Comparison of ENCODE assay signal across 9 cellular contexts in the genomic region with DNA sequence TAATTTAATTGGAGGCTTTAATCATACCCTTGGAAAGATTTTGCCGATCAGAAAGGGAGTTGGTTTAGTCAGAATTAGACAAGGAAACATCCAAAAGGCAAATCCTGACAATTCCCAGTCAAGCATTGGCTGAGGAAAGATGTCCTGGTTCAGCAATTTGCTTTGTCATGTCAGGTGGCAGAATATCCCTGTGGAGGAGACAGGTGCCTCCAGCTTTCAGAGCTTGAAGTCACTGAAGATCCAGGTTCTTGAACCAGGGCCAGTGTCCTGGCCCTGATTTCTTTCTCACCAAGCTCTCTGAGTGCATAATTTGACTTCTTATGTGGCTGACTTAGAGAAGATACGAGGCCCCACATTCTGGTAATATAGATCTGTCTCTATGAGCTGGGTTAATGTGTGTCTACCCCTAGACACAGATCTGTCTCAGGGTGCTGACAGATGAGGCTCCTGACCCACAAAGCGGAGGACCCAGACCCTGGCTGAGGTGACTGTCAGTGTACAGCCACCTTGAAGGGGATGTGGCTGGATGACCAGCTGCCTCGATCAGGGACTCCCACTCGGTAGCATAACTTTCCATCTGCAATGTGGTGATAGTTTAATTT.
A peak's percentile ranks its signal among the peaks of the same experiment; 100 is the strongest.
DNase-seq lines count a peak whose midpoint lies in the region; ATAC-seq and TF ChIP-seq lines count a peak whose summit lies in the region.
"Had no signal": no experiment of that assay in that cellular context is flagged by ENCODE, and none has a peak within 500 bp of the region (broad histone marks: within the 10 kb centered on the region; RNA-seq: fewer than 3 reads in every experiment).

No MANE protein-coding gene starts in this region.

- H3K27ac Mint-ChIP-seq in activated naive CD8-positive, alpha-beta T cell treated with anti-CD3 and anti-CD28 coated beads, Interleukin-2, amount 50 U/mL, for 24 hours = peak overlapping the region; percentile 83
- H3K27ac Mint-ChIP-seq in activated naive CD8-positive, alpha-beta T cell treated with anti-CD3 and anti-CD28 coated beads for 36 hours = no peak overlapping the region
- peak overlapping the region; percentile 36 for H3K27ac Mint-ChIP-seq in activated T-helper 17 cell treated with anti-CD3 and anti-CD28 coated beads, Interleukin-2, amount 50 U/mL, for 72 hours
- no peak overlapping the region for H3K27ac Mint-ChIP-seq in activated CD8-positive, alpha-beta T cell treated with anti-CD3 and anti-CD28 coated beads for 36 hours

- no peak overlapping the region for H3K4me3 ChIP-seq in mesenchymal stem cell (ENCODE audit: insufficient read depth in 1 of 2, low read depth in 1 of 2, low read length in 2 of 2)

- H3K36me3 ChIP-seq in mesenchymal stem cell (ENCODE audit: control insufficient read depth in 1 of 2, insufficient read depth in 2 of 2, low read depth in 1 of 2, low read length in 2 of 2) = peaks cover 0 to 3% of the 10 kb centered on the region in 2 experiments
- H3K36me3 ChIP-seq: BE2C had no signal

- peaks cover 3% of the 10 kb centered on the region for H3K27me3 Mint-ChIP-seq in activated naive CD8-positive, alpha-beta T cell treated with anti-CD3 and anti-CD28 coated beads, Interleukin-2, amount 50 U/mL, for 24 hours
- H3K27me3 Mint-ChIP-seq in activated naive CD8-positive, alpha-beta T cell treated with anti-CD3 and anti-CD28 coated beads for 36 hours = peaks cover 4% of the 10 kb centered on the region
- H3K27me3 Mint-ChIP-seq in activated T-helper 17 cell treated with anti-CD3 and anti-CD28 coated beads, Interleukin-2, amount 50 U/mL, for 72 hours = no peaks in the 10 kb centered on the region
- H3K27me3 Mint-ChIP-seq in activated CD8-positive, alpha-beta T cell treated with anti-CD3 and anti-CD28 coated beads for 36 hours = no peaks in the 10 kb centered on the region

- H3K4me3 Mint-ChIP-seq in activated naive CD8-positive, alpha-beta T cell treated with anti-CD3 and anti-CD28 coated beads, Interleukin-2, amount 50 U/mL, for 24 hours = no peak overlapping the region
- no peak overlapping the region for H3K4me3 Mint-ChIP-seq in activated naive CD8-positive, alpha-beta T cell treated with anti-CD3 and anti-CD28 coated beads for 36 hours
- no peak overlapping the region for H3K4me3 Mint-ChIP-seq in activated T-helper 17 cell treated with anti-CD3 and anti-CD28 coated beads, Interleukin-2, amount 50 U/mL, for 72 hours
- no peak overlapping the region for H3K4me3 Mint-ChIP-seq in activated CD8-positive, alpha-beta T cell treated with anti-CD3 and anti-CD28 coated beads for 36 hours
- H3K4me3 Mint-ChIP-seq: CD8-positive, alpha-beta T cell had no signal

- no peak for DNase-seq in activated naive CD8-positive, alpha-beta T cell treated with anti-CD3 and anti-CD28 coated beads, Interleukin-2, amount 50 U/mL, for 24 hours
- no peak for DNase-seq in activated naive CD8-positive, alpha-beta T cell treated with anti-CD3 and anti-CD28 coated beads for 36 hours
- DNase-seq in mesenchymal stem cell = no peak
- DNase-seq in H4 (ENCODE audit: low spot score) = no peak
- no peak for DNase-seq in activated CD8-positive, alpha-beta T cell treated with anti-CD3 and anti-CD28 coated beads for 36 hours
- DNase-seq: CD8-positive, alpha-beta T cell had no signal

- H3K36me3 Mint-ChIP-seq in activated naive CD8-positive, alpha-beta T cell treated with anti-CD3 and anti-CD28 coated beads, Interleukin-2, amount 50 U/mL, for 24 hours (ENCODE audit: low read depth) = no peaks in the 10 kb centered on the region
- no peaks in the 10 kb centered on the region for H3K36me3 Mint-ChIP-seq in activated naive CD8-positive, alpha-beta T cell treated with anti-CD3 and anti-CD28 coated beads for 36 hours
- no peaks in the 10 kb centered on the region for H3K36me3 Mint-ChIP-seq in activated T-helper 17 cell treated with anti-CD3 and anti-CD28 coated beads, Interleukin-2, amount 50 U/mL, for 72 hours (ENCODE audit: low read depth)
- no peaks in the 10 kb centered on the region for H3K36me3 Mint-ChIP-seq in activated CD8-positive, alpha-beta T cell treated with anti-CD3 and anti-CD28 coated beads for 36 hours (ENCODE audit: low read depth)
- H3K36me3 Mint-ChIP-seq: CD8-positive, alpha-beta T cell had no signal

- intact Hi-C loops in activated CD8-positive, alpha-beta T cell treated with anti-CD3 and anti-CD28 coated beads for 36 hours (cut with micrococcal nuclease) = loop anchor here (2.0 to 10.0 kb wide), 3 partner anchors 117 to 687 kb away; a partner anchor contains a TSS

- H2BK120ac ChIP-seq in mesenchymal stem cell (ENCODE audit: low read depth, low read length) = no peak overlapping the region

- no peak overlapping the region for H3K4me2 ChIP-seq in mesenchymal stem cell (ENCODE audit: low read length, poor library complexity, severe bottlenecking)

- no peak overlapping the region for H2AFZ ChIP-seq in mesenchymal stem cell (ENCODE audit: low read depth, low read length)

- no peak for TF ChIP-seq CTCF in activated CD8-positive, alpha-beta T cell treated with anti-CD3 and anti-CD28 coated beads for 36 hours (IDR thresholded peaks at IDR 0.05)

- H3K4ac ChIP-seq in mesenchymal stem cell (ENCODE audit: low read depth in 1 of 2, low read length in 2 of 2) = no peak overlapping the region

- no peaks in the 10 kb centered on the region for H3K9me3 ChIP-seq in mesenchymal stem cell (ENCODE audit: control insufficient read depth, low read length)
- H3K9me3 ChIP-seq: BE2C had no signal

- H3K27ac ChIP-seq in mesenchymal stem cell (ENCODE audit: low read length, poor library complexity, severe bottlenecking) = peak overlapping the region; percentile 76

- no peak for ATAC-seq in activated naive CD8-positive, alpha-beta T cell treated with anti-CD3 and anti-CD28 coated beads, Interleukin-2, amount 50 U/mL, for 24 hours
- no peak for ATAC-seq in activated T-helper 17 cell treated with anti-CD3 and anti-CD28 coated beads, Interleukin-2, amount 50 U/mL, for 72 hours (replicated peaks)
- no peak for ATAC-seq in activated CD8-positive, alpha-beta T cell treated with anti-CD3 and anti-CD28 coated beads for 36 hours
- no peak for ATAC-seq in GM21786 (IDR thresholded peaks at IDR 0.05; ENCODE audit: unreplicated experiment)

- peak overlapping the region; percentile 40 for H2AK5ac ChIP-seq in mesenchymal stem cell (ENCODE audit: low read length, severe bottlenecking)

- POLR2A ChIA-PET in activated CD8-positive, alpha-beta T cell treated with anti-CD3 and anti-CD28 coated beads for 36 hours (lab: Charles Lee) = interaction anchor here (0.8 to 2.3 kb wide), 6 partner anchors 39 to 686 kb away, joined by 3 to 15 read pairs (median 4); a partner anchor contains a TSS

- WGBS in mesenchymal stem cell = 93% methylated on average over 5 of the region's 5 CpGs

- no peak overlapping the region for H3K14ac ChIP-seq in mesenchymal stem cell (ENCODE audit: low read length in 2 of 2)

- H2BK5ac ChIP-seq in mesenchymal stem cell (ENCODE audit: low read depth, low read length, poor library complexity, severe bottlenecking) = no peak overlapping the region

- H3K18ac ChIP-seq in mesenchymal stem cell (ENCODE audit: low read depth in 1 of 2, low read length in 2 of 2) = no peak overlapping the region

- peaks cover 34% of the 10 kb centered on the region for H3K4me1 Mint-ChIP-seq in activated naive CD8-positive, alpha-beta T cell treated with anti-CD3 and anti-CD28 coated beads, Interleukin-2, amount 50 U/mL, for 24 hours
- peaks cover 23% of the 10 kb centered on the region for H3K4me1 Mint-ChIP-seq in activated naive CD8-positive, alpha-beta T cell treated with anti-CD3 and anti-CD28 coated beads for 36 hours
- peaks cover 16% of the 10 kb centered on the region for H3K4me1 Mint-ChIP-seq in activated T-helper 17 cell treated with anti-CD3 and anti-CD28 coated beads, Interleukin-2, amount 50 U/mL, for 72 hours
- peaks cover 22% of the 10 kb centered on the region for H3K4me1 Mint-ChIP-seq in activated CD8-positive, alpha-beta T cell treated with anti-CD3 and anti-CD28 coated beads for 36 hours (ENCODE audit: low read depth)

- H2BK12ac ChIP-seq in mesenchymal stem cell (ENCODE audit: low read length in 2 of 2) = peak overlapping the region in 1 of 2 experiments; percentile 59

- H4K91ac ChIP-seq in mesenchymal stem cell (ENCODE audit: low read length) = no peak overlapping the region

- H3K27me3 ChIP-seq in mesenchymal stem cell (ENCODE audit: control insufficient read depth in 1 of 2, insufficient read depth in 1 of 2, low read length in 2 of 2) = peaks cover 0 to 13% of the 10 kb centered on the region in 2 experiments
- H3K27me3 ChIP-seq: BE2C had no signal

- no peaks in the 10 kb centered on the region for H3K9me3 Mint-ChIP-seq in activated naive CD8-positive, alpha-beta T cell treated with anti-CD3 and anti-CD28 coated beads, Interleukin-2, amount 50 U/mL, for 24 hours
- H3K9me3 Mint-ChIP-seq in activated naive CD8-positive, alpha-beta T cell treated with anti-CD3 and anti-CD28 coated beads for 36 hours = no peaks in the 10 kb centered on the region
- no peaks in the 10 kb centered on the region for H3K9me3 Mint-ChIP-seq in activated T-helper 17 cell treated with anti-CD3 and anti-CD28 coated beads, Interleukin-2, amount 50 U/mL, for 72 hours
- no peaks in the 10 kb centered on the region for H3K9me3 Mint-ChIP-seq in activated CD8-positive, alpha-beta T cell treated with anti-CD3 and anti-CD28 coated beads for 36 hours
- H3K9me3 Mint-ChIP-seq: CD8-positive, alpha-beta T cell had no signal

- no peak overlapping the region for H2BK15ac ChIP-seq in mesenchymal stem cell (ENCODE audit: low read depth, poor library complexity, severe bottlenecking)

- peaks cover 6% of the 10 kb centered on the region for H3K79me1 ChIP-seq in mesenchymal stem cell (replicated peaks; ENCODE audit: low read length, poor library complexity, severe bottlenecking)

- CTCF ChIA-PET in activated CD8-positive, alpha-beta T cell treated with anti-CD3 and anti-CD28 coated beads for 36 hours (lab: Charles Lee) = interaction anchor here (0.7 to 5.5 kb wide), 30 partner anchors 9 to 687 kb away, joined by 3 to 72 read pairs (median 4); a partner anchor contains a TSS

- H4K8ac ChIP-seq in mesenchymal stem cell (ENCODE audit: low read length) = no peak overlapping the region

- peaks cover 7% of the 10 kb centered on the region for H3K4me1 ChIP-seq in mesenchymal stem cell (ENCODE audit: control insufficient read depth, insufficient read depth, low read depth, low read length)

- H3K9ac ChIP-seq in mesenchymal stem cell (ENCODE audit: low read length) = no peak overlapping the region

- H3K23ac ChIP-seq in mesenchymal stem cell (ENCODE audit: low read length in 2 of 2) = no peak overlapping the region

Comparison
In these comparisons a context has a peak if more than half of its experiments do, and no peak if none do; other contexts are left out.
1. H3K27ac Mint-ChIP-seq: peak in activated naive CD8-positive, alpha-beta T cell treated with anti-CD3 and anti-CD28 coated beads, Interleukin-2, amount 50 U/mL, for 24 hours (single experiment) and activated T-helper 17 cell treated with anti-CD3 and anti-CD28 coated beads, Interleukin-2, amount 50 U/mL, for 72 hours (single experiment); none in activated naive CD8-positive, alpha-beta T cell treated with anti-CD3 and anti-CD28 coated beads for 36 hours (single experiment) and activated CD8-positive, alpha-beta T cell treated with anti-CD3 and anti-CD28 coated beads for 36 hours (single experiment).